ENCODE assay signal across 23 cellular contexts in the genomic region with DNA sequence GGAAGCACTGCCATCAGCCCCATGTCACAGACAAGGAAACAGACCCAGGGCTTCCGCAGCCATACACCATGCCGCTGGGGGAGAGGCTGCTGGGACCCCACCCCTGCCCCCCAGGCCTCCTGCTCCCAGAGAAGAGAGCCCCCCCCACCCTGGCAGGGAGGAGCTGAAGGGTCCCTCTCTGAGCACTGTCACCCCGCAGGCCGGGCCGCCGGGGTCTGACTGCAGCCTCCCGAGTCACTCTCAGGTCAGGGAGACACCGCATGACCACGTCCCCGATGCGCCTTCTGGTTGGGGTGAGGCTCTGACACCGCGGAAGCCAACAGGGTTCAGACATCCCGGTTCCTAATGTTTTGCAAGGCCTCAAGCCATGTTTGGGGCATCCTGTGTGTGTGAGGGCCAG.
"Had no signal": no experiment of that assay in that cellular context is flagged by ENCODE, and none has a peak within 500 bp of the region (broad histone marks: within the 10 kb centered on the region; RNA-seq: fewer than 3 reads in every experiment).

No MANE protein-coding gene starts in this region.

- H3K27me3 Mint-ChIP-seq: naive B cell had no signal

- H3K9me3 ChIP-seq: colonic mucosa, esophagus squamous epithelium, gastrocnemius medialis, heart right ventricle, left lung, lower lobe of right lung, mucosa of descending colon had no signal

- H3K27ac ChIP-seq: colonic mucosa, epithelial cell of prostate, esophagus squamous epithelium, gastrocnemius medialis, heart right ventricle, left lung, lower lobe of right lung had no signal

- H3K9me3 Mint-ChIP-seq: dendritic cell treated with granulocyte-macrophage colony-stimulating factor and Interleukin-4, amounts not matched to agents 40 ng/mL and 50 ng/mL, for 4 days; effector memory CD8-positive, alpha-beta T cell; endodermal cell; mesothelial cell of epicardium; naive B cell had no signal

- ATAC-seq: effector memory CD8-positive, alpha-beta T cell; esophagus mucosa; gastrocnemius medialis; heart right ventricle; left cardiac atrium; left lung; left ventricle myocardium superior; lower lobe of right lung; mucosa of descending colon had no signal

- H3K36me3 ChIP-seq: colonic mucosa, esophagus squamous epithelium, gastrocnemius medialis, heart right ventricle, left lung, lower lobe of right lung had no signal

- H3K4me3 Mint-ChIP-seq: dendritic cell treated with granulocyte-macrophage colony-stimulating factor and Interleukin-4, amounts not matched to agents 40 ng/mL and 50 ng/mL, for 4 days; effector memory CD8-positive, alpha-beta T cell; endodermal cell; mesothelial cell of epicardium; naive B cell had no signal

- H3K27ac Mint-ChIP-seq: dendritic cell treated with granulocyte-macrophage colony-stimulating factor and Interleukin-4, amounts not matched to agents 40 ng/mL and 50 ng/mL, for 4 days; effector memory CD8-positive, alpha-beta T cell; endodermal cell; mesothelial cell of epicardium had no signal

- H3K36me3 Mint-ChIP-seq: mesothelial cell of epicardium, naive B cell had no signal

- H3K4me1 ChIP-seq: colonic mucosa had no signal

- H3K4me3 ChIP-seq: colonic mucosa, esophagus squamous epithelium, gastrocnemius medialis, heart right ventricle, left lung, lower lobe of right lung, mucosa of descending colon had no signal

- DNase-seq: colonic mucosa; cortex of kidney; effector CD8-positive, alpha-beta T cell; effector memory CD8-positive, alpha-beta T cell; endodermal cell; erythroblast; esophagus squamous epithelium; foreskin fibroblast; foreskin melanocyte; gastrocnemius medialis; hippocampal formation; left cardiac atrium; lower lobe of right lung; mesenchymal stem cell; mucosa of descending colon; naive B cell had no signal

- H3K27me3 ChIP-seq: colonic mucosa, gastrocnemius medialis, heart right ventricle, left lung had no signal
